ENCODE assay signal across 7 cellular contexts in genomic region chr10:29515104-29515503, GRCh38.
DNase-seq lines count a peak whose midpoint lies in the region; ATAC-seq and TF ChIP-seq lines count a peak whose summit lies in the region.
"Not testable (repeated sequence)": the region's sequence is repeated elsewhere in the genome, so short reads cannot be mapped to it uniquely, and the experiment has no call there.

No MANE protein-coding gene starts in this region.

- not testable (repeated sequence) for H3K9me3 ChIP-seq in PC-3 (ENCODE audit: low read length); esophagus muscularis mucosa; cardiac muscle cell (ENCODE audit: low read depth); right atrium auricular region; psoas muscle; sigmoid colon; stomach smooth muscle (ENCODE audit: control insufficient read depth in 2 of 2, low read length in 2 of 2)

- peak; percentile 72 for ATAC-seq in PC-3
- ATAC-seq in psoas muscle: not testable (repeated sequence)

- not testable (repeated sequence) for H3F3A ChIP-seq in PC-3 (ENCODE audit: low read length, unreplicated experiment)

- TF ChIP-seq CTCF in PC-3 (conservative IDR thresholded peaks at IDR 0.05; ENCODE audit: low read depth, low read length); esophagus muscularis mucosa (IDR thresholded peaks at IDR 0.05); cardiac muscle cell (IDR thresholded peaks at IDR 0.05; ENCODE audit: low read depth, low read length); right atrium auricular region (IDR thresholded peaks at IDR 0.05); psoas muscle (IDR thresholded peaks at IDR 0.05); sigmoid colon (IDR thresholded peaks at IDR 0.05): not testable (repeated sequence)

- TF ChIP-seq EP300 in esophagus muscularis mucosa (IDR thresholded peaks at IDR 0.05); sigmoid colon (IDR thresholded peaks at IDR 0.05): not testable (repeated sequence)

- H3K36me3 ChIP-seq in PC-3 (ENCODE audit: low read depth, low read length): not testable (repeated sequence)
- H3K36me3 ChIP-seq in esophagus muscularis mucosa (peaks cover 19 to 64% (median 46%) of the 10 kb centered on the region in 4 donors), cardiac muscle cell (peaks cover 49% of the 10 kb centered on the region), right atrium auricular region (peaks cover 44% of the 10 kb centered on the region), psoas muscle (ENCODE audit: insufficient read depth in 1 of 2, low read depth in 1 of 2) (peaks cover 0 to 89% of the 10 kb centered on the region in 2 donors), sigmoid colon (peaks cover 12 to 81% (median 49%) of the 10 kb centered on the region in 4 donors), stomach smooth muscle (ENCODE audit: control insufficient read depth in 2 of 2, insufficient read depth in 2 of 2, low read length in 2 of 2) (peaks cover 21 to 37% of the 10 kb centered on the region in 2 donors)

- 61% methylated on average over 4 of the region's 4 CpGs for WGBS in esophagus muscularis mucosa
- WGBS in psoas muscle, 3 donors: 56 to 86% (median 64%) methylated on average over 4 of the region's 4 CpGs
- 78 to 92% methylated on average over 4 of the region's 4 CpGs for WGBS in sigmoid colon, 2 donors

- peak overlapping the region; percentile 29; the same call in 1 of the 2 replicates for H3K27ac ChIP-seq in PC-3 (ENCODE audit: low read length)
- H3K27ac ChIP-seq in esophagus muscularis mucosa (replicated peaks in 1 of 4): peak overlapping the region; percentile 67 to 82 (median 78)
- H3K27ac ChIP-seq in cardiac muscle cell: peak overlapping the region; percentile 50
- peak overlapping the region; percentile 76 to 83 for H3K27ac ChIP-seq in right atrium auricular region
- peak overlapping the region; percentile 72 for H3K27ac ChIP-seq in psoas muscle
- peak overlapping the region; percentile 70 to 83 (median 76) for H3K27ac ChIP-seq in sigmoid colon
- peak overlapping the region; percentile 74 for H3K27ac ChIP-seq in stomach smooth muscle (ENCODE audit: low read length)

- not testable (repeated sequence) for H3K4me2 ChIP-seq in PC-3 (ENCODE audit: low read length)

- DNase-seq in PC-3: peak; percentile 25
- not testable (repeated sequence) for DNase-seq in esophagus muscularis mucosa (ENCODE audit: extremely low spot score); cardiac muscle cell (ENCODE audit: low read depth in 1 of 2, low spot score in 1 of 2); right atrium auricular region (ENCODE audit: low spot score); psoas muscle; sigmoid colon

- H3K9ac ChIP-seq in PC-3 (ENCODE audit: low read length); stomach smooth muscle (ENCODE audit: low read length in 2 of 2): not testable (repeated sequence)

- not testable (repeated sequence) for H3K79me2 ChIP-seq in PC-3 (ENCODE audit: low read length)

- H3K9me2 ChIP-seq in PC-3 (replicated peaks; ENCODE audit: low read length): not testable (repeated sequence)

- CTCF ChIA-PET in PC-3 (lab: Charles Lee): interaction anchor here (1.2 kb wide), 1 partner anchor 20 kb away, joined by 4 read pairs; no protein-coding TSS in a partner anchor

- BruUV-seq in PC-3 (replicated peaks; lab: Mats Ljungman, UMichigan): not testable (repeated sequence)

- POLR2A ChIA-PET in PC-3 (lab: Charles Lee; ENCODE audit: unreplicated experiment): not testable (repeated sequence)

- H2AFZ ChIP-seq in PC-3 (ENCODE audit: low read length): not testable (repeated sequence)

- H3K27me3 ChIP-seq in PC-3 (ENCODE audit: low read length); esophagus muscularis mucosa; cardiac muscle cell; right atrium auricular region; psoas muscle (ENCODE audit: insufficient read depth in 3 of 3, low read length in 2 of 3); sigmoid colon; stomach smooth muscle (ENCODE audit: control insufficient read depth in 1 of 2, insufficient read depth in 2 of 2, low read length in 2 of 2): not testable (repeated sequence)

- H3K4me1 ChIP-seq in PC-3 (ENCODE audit: insufficient read depth, low read length): peaks cover 24% of the 10 kb centered on the region
- H3K4me1 ChIP-seq in esophagus muscularis mucosa: peaks cover 10 to 58% (median 53%) of the 10 kb centered on the region in 4 donors
- not testable (repeated sequence) for H3K4me1 ChIP-seq in cardiac muscle cell (ENCODE audit: low read depth)
- H3K4me1 ChIP-seq in right atrium auricular region: peaks cover 0 to 11% of the 10 kb centered on the region in 2 donors
- H3K4me1 ChIP-seq in psoas muscle: peaks cover 67% of the 10 kb centered on the region
- H3K4me1 ChIP-seq in sigmoid colon: peaks cover 0 to 60% (median 42%) of the 10 kb centered on the region in 4 donors
- peaks cover 28% of the 10 kb centered on the region for H3K4me1 ChIP-seq in stomach smooth muscle (ENCODE audit: control insufficient read depth, insufficient read depth, low read length)

- not testable (repeated sequence) for H4K20me1 ChIP-seq in PC-3 (ENCODE audit: low read length)

- not testable (repeated sequence) for TF ChIP-seq POLR2A in esophagus muscularis mucosa (IDR thresholded peaks at IDR 0.05; ENCODE audit: low read depth); sigmoid colon (IDR thresholded peaks at IDR 0.05)

- intact Hi-C loops in PC-3 (cut with micrococcal nuclease): loop anchor here (5.0 kb wide), 1 partner anchor 77 kb away; no protein-coding TSS in a partner anchor
- intact Hi-C loops in esophagus muscularis mucosa (cut with DNase I); psoas muscle (cut with DNase I); sigmoid colon (cut with DNase I): not testable (repeated sequence)

- not testable (repeated sequence) for H3K4me3 ChIP-seq in PC-3 (ENCODE audit: low read length); esophagus muscularis mucosa; cardiac muscle cell; right atrium auricular region; psoas muscle; sigmoid colon; stomach smooth muscle (ENCODE audit: low read length in 2 of 2)

Comparison
In these comparisons a context has a peak if more than half of its experiments do, and no peak if none do; other contexts are left out.
1. H3K27ac ChIP-seq: peak in every context shown above with its lines; median percentile 80 in right atrium auricular region; 78 in esophagus muscularis mucosa; 76 in sigmoid colon; 74 in stomach smooth muscle; 72 in psoas muscle; 50 in cardiac muscle cell; 29 in PC-3.